In the genomic region with DNA sequence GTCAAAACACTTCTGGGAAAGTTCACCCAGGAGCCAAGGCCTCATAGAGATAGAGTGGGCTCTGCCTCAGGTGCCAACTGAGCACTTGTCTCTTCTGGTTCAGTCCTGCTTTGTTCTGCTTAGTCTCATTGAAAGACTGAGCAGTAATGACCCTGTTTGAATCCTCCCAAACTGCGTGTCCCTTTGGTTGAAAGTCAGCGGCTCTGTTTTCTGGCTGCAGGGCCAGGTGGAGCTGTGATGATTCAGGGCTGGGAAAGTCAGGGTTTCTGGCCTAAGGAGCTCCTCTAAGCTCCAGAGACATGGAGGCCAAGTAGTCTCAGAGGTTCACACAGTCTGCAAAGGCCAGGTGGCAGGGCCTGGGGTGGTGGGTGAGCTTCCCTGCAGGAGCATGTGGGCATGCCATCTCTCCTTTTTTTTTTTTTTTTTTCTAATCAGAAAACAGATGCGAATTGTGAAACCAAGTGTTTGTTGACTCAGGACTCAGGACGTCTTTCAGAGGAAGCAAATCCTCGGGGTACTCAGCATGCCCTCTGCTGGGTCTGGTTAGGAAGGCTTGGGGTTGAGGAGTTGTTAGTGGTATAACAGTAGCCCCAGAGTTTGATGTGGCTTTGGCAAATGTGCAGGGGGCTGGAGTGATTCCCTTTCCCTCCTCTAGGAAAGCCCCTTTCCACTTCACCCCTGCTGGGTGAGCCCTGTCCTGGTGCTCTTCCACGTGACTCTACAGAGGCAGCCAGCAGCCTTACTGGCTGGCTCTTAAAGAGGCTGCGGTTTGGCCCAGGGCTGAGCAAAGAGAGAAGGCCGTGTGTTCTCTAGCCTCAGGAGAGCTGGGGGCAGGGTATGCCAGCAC, we compare ENCODE assay signal across 11 cellular contexts. TPM values are rescaled to one million over a fixed set of nuclear protein-coding genes. Genes with fewer than 3 reads are reported as not detected.
DNase-seq lines count a peak whose midpoint lies in the region; TF ChIP-seq lines count a peak whose summit lies in the region.
"Had no signal": no experiment of that assay in that cellular context is flagged by ENCODE, and none has a peak within 500 bp of the region (broad histone marks: within the 10 kb centered on the region; RNA-seq: fewer than 3 reads in every experiment).

No MANE protein-coding gene starts in this region.

- TF ChIP-seq CTCF in NB4 (IDR thresholded peaks at IDR 0.05; ENCODE audit: low read depth, low read length) (no peak), endothelial cell (IDR thresholded peaks at IDR 0.05; ENCODE audit: unreplicated experiment) (no peak)

- peaks cover 1% of the 10 kb centered on the region for H3K4me1 ChIP-seq in mesendoderm (ENCODE audit: control insufficient read depth, low read depth, low read length)

- no peak overlapping the region for H2BK120ac ChIP-seq in mesendoderm (ENCODE audit: low read depth, low read length)

- no peak overlapping the region for H4K5ac ChIP-seq in mesendoderm (ENCODE audit: low read length)

- DNase-seq in DMS53 (lab: John Stamatoyannopoulos, UW) (peak; percentile 89), NB4 (ENCODE audit: low read depth) (peak; percentile 21), endothelial cell (ENCODE audit: low spot score) (no peak), mesendoderm (peak; percentile 42), NAMALWA (ENCODE audit: low spot score) (no peak), NCI-H446 treated with DMSO at 0.1 percent for 48 hours (lab: John Stamatoyannopoulos, UW) (no peak), putamen (ENCODE audit: low spot score) (no peak), NCI-H1092 treated with DMSO at 0.1 percent for 48 hours (lab: John Stamatoyannopoulos, UW) (no peak)
- DNase-seq: activated naive CD8-positive, alpha-beta T cell treated with anti-CD3 and anti-CD28 coated beads, Interleukin-2, amount 10 ng/mL, durations not matched to agents 7 days and 5 days; natural killer cell had no signal

- H3K4me2 ChIP-seq in mesendoderm (ENCODE audit: low read length), result no peak overlapping the region

- H3K27ac ChIP-seq in mesendoderm (ENCODE audit: low read depth, low read length), result no peak overlapping the region
- H3K27ac ChIP-seq: VCaP had no signal

- no peaks in the 10 kb centered on the region for H3K36me3 Mint-ChIP-seq in endothelial cell (ENCODE audit: low read depth, unreplicated experiment)
- H3K36me3 Mint-ChIP-seq: activated naive CD8-positive, alpha-beta T cell treated with anti-CD3 and anti-CD28 coated beads, Interleukin-2, amount 10 ng/mL, durations not matched to agents 7 days and 5 days; natural killer cell had no signal

- no peaks in the 10 kb centered on the region for H3K27me3 ChIP-seq in mesendoderm (ENCODE audit: insufficient read depth, low read length, poor library complexity)

- WGBS in mesendoderm (ENCODE audit: extremely low coverage, insufficient coverage, low lambda C conversion rate), result no CpG with 5 or more reads among the region's 8 CpGs

- no peak overlapping the region for H3K56ac ChIP-seq in mesendoderm (ENCODE audit: low read length)

- no peaks in the 10 kb centered on the region for H3K79me1 ChIP-seq in mesendoderm (ENCODE audit: low read length)

- H3K4me1 Mint-ChIP-seq in endothelial cell (ENCODE audit: unreplicated experiment), result peaks cover 64% of the 10 kb centered on the region
- H3K4me1 Mint-ChIP-seq: activated naive CD8-positive, alpha-beta T cell treated with anti-CD3 and anti-CD28 coated beads, Interleukin-2, amount 10 ng/mL, durations not matched to agents 7 days and 5 days; natural killer cell had no signal

- H4K8ac ChIP-seq in mesendoderm (ENCODE audit: low read depth, low read length), result no peak overlapping the region

- H3K18ac ChIP-seq in mesendoderm (ENCODE audit: low read length), result no peak overlapping the region

- peak overlapping the region; percentile 80 for H3K27ac Mint-ChIP-seq in endothelial cell (ENCODE audit: unreplicated experiment)
- H3K27ac Mint-ChIP-seq: activated naive CD8-positive, alpha-beta T cell treated with anti-CD3 and anti-CD28 coated beads, Interleukin-2, amount 10 ng/mL, durations not matched to agents 7 days and 5 days; natural killer cell had no signal

- H3K4me3 Mint-ChIP-seq in endothelial cell (ENCODE audit: unreplicated experiment), result no peak overlapping the region
- H3K4me3 Mint-ChIP-seq: activated naive CD8-positive, alpha-beta T cell treated with anti-CD3 and anti-CD28 coated beads, Interleukin-2, amount 10 ng/mL, durations not matched to agents 7 days and 5 days; natural killer cell had no signal

- no peaks in the 10 kb centered on the region for H3K79me2 ChIP-seq in mesendoderm (ENCODE audit: control insufficient read depth, insufficient read depth, low read length)

- no peak overlapping the region for H2BK5ac ChIP-seq in mesendoderm (ENCODE audit: low read length)

- no peak overlapping the region for H3K23ac ChIP-seq in mesendoderm (ENCODE audit: low read length)

- H3K4me3 ChIP-seq in NB4 (ENCODE audit: low read depth, low read length) (no peak overlapping the region), mesendoderm (ENCODE audit: low read length) (no peak overlapping the region)

- H3K36me3 ChIP-seq in mesendoderm (ENCODE audit: control insufficient read depth, insufficient read depth, low read length), result no peaks in the 10 kb centered on the region

- H2AK5ac ChIP-seq in mesendoderm (ENCODE audit: low read length), result no peak overlapping the region

- no peak overlapping the region for H3K4ac ChIP-seq in mesendoderm (ENCODE audit: low read depth, low read length)

- H2BK15ac ChIP-seq in mesendoderm (replicated peaks; ENCODE audit: low read depth), result no peak overlapping the region

- H3K27me3 Mint-ChIP-seq in endothelial cell (ENCODE audit: unreplicated experiment), result peaks cover 8% of the 10 kb centered on the region

- no peak overlapping the region for H3K9ac ChIP-seq in mesendoderm (ENCODE audit: low read length)

- H3K9me3 Mint-ChIP-seq in endothelial cell (ENCODE audit: unreplicated experiment), result no peaks in the 10 kb centered on the region
- H3K9me3 Mint-ChIP-seq: activated naive CD8-positive, alpha-beta T cell treated with anti-CD3 and anti-CD28 coated beads, Interleukin-2, amount 10 ng/mL, durations not matched to agents 7 days and 5 days; natural killer cell had no signal

- no peak for TF ChIP-seq POLR2A in NB4 (IDR thresholded peaks at IDR 0.05; ENCODE audit: extremely low read depth, insufficient read length)

RNA-seq across cellular contexts. Expression of gene TMEM17, which starts 38.3 kb away (rescaled TPM):
- total RNA-seq in endothelial cell (ENCODE audit: unreplicated experiment), result 1.7 TPM
- 1.1 TPM for polyA plus RNA-seq in mesendoderm (2013, experiment 1 of 2)
- 0.99 TPM for polyA plus RNA-seq in mesendoderm (2013, experiment 2 of 2)
- total RNA-seq: activated naive CD8-positive, alpha-beta T cell treated with anti-CD3 and anti-CD28 coated beads, Interleukin-2, amount 10 ng/mL, durations not matched to agents 7 days and 5 days had no signal

Comparison
In these comparisons a context has a peak if more than half of its experiments do, and no peak if none do; other contexts are left out.
1. DNase-seq: peak in DMS53 (single experiment), NB4 (single experiment) and mesendoderm (single experiment); none in endothelial cell (single experiment), NAMALWA (single experiment), NCI-H446 treated with DMSO at 0.1 percent for 48 hours (single experiment), putamen (single experiment) and NCI-H1092 treated with DMSO at 0.1 percent for 48 hours (single experiment).